24 cellular contexts compared by ENCODE assay signal in genomic region chr3:17479681-17480405, GRCh38.
DNase-seq lines count a peak whose midpoint lies in the region; ATAC-seq, FAIRE-seq and TF ChIP-seq lines count a peak whose summit lies in the region.
"Had no signal": no experiment of that assay in that cellular context is flagged by ENCODE, and none has a peak within 500 bp of the region (broad histone marks: within the 10 kb centered on the region; RNA-seq: fewer than 3 reads in every experiment).

No MANE protein-coding gene starts in this region.

- no peak overlapping the region for H2AFZ ChIP-seq in IMR-90 (replicated peaks; ENCODE audit: low read length, poor library complexity)
- H2AFZ ChIP-seq in smooth muscle cell (ENCODE audit: low read depth): no peak overlapping the region
- H2AFZ ChIP-seq: GM23338 had no signal

- TF ChIP-seq EP300 in A549 (IDR thresholded peaks at IDR 0.05): no peak

- H3K9me3 ChIP-seq in A549 (no peaks in the 10 kb centered on the region), IMR-90 (ENCODE audit: control insufficient read depth, insufficient read depth, low read length) (no peaks in the 10 kb centered on the region), kidney (ENCODE audit: control insufficient read depth in 1 of 2, low read length in 2 of 2) (no peaks in the 10 kb centered on the region), smooth muscle cell (replicated peaks; ENCODE audit: low read depth) (no peaks in the 10 kb centered on the region)
- H3K9me3 ChIP-seq: BE2C had no signal

- H3K18ac ChIP-seq in IMR-90 (ENCODE audit: low read depth, low read length): no peak overlapping the region

- H3K9ac ChIP-seq in IMR-90 (ENCODE audit: low read depth, low read length) (no peak overlapping the region), kidney (ENCODE audit: low read length in 2 of 2) (no peak overlapping the region), smooth muscle cell (ENCODE audit: low read depth) (no peak overlapping the region)

- H3K14ac ChIP-seq in IMR-90 (replicated peaks; ENCODE audit: low read depth, low read length): no peak overlapping the region

- H3K9me1 ChIP-seq in IMR-90 (ENCODE audit: insufficient read depth, low read length): no peaks in the 10 kb centered on the region

- no peaks in the 10 kb centered on the region for H3K79me2 ChIP-seq in smooth muscle cell (ENCODE audit: low read depth)

- DNase-seq in A549 (ENCODE audit: low read depth in 1 of 2, low spot score in 1 of 2) (no peak), IMR-90 (no peak), kidney (peak; percentile 53), smooth muscle cell (lab: John Stamatoyannopoulos, UW; ENCODE audit: unreplicated experiment) (no peak), G401 (ENCODE audit: low spot score) (no peak)
- no peak for DNase-seq in activated CD4-positive, alpha-beta memory T cell treated with anti-CD3 and anti-CD28 coated beads for 36 hours
- DNase-seq in activated CD8-positive, alpha-beta memory T cell treated with anti-CD3 and anti-CD28 coated beads, Interleukin-2, amount 50 U/mL, for 48 hours: no peak
- DNase-seq: ACHN; BE2C; C1 segment of cervical spinal cord; CD4-positive, CD25-positive, alpha-beta regulatory T cell; CD8-positive, alpha-beta memory T cell; COR-L47; DMS 273 treated with DMSO at 0.1 percent for 48 hours; DMS53; DND-41; EL; HFFc6 had no signal

- CTCF ChIA-PET in A549 (lab: Yijun Ruan, JAX): interaction anchor here (0.7 to 2.3 kb wide), 6 partner anchors 10 to 361 kb away, joined by 3 to 7 read pairs (median 3); no protein-coding TSS in a partner anchor
- CTCF ChIA-PET in IMR-90 (lab: Yijun Ruan, JAX): no interaction called here
- CTCF ChIA-PET in activated CD4-positive, alpha-beta memory T cell treated with anti-CD3 and anti-CD28 coated beads for 36 hours (lab: Charles Lee): interaction anchor here (1.1 kb wide), 1 partner anchor 362 kb away, joined by 4 read pairs; no protein-coding TSS in a partner anchor

- H2BK5ac ChIP-seq in IMR-90 (ENCODE audit: low read depth, low read length, poor library complexity, severe bottlenecking): no peak overlapping the region

- no peak overlapping the region for H4K91ac ChIP-seq in IMR-90 (ENCODE audit: insufficient read depth, low read depth, low read length)

- peak overlapping the region; percentile 9; the same call in 1 of the 2 replicates for H2AK5ac ChIP-seq in IMR-90 (ENCODE audit: low read depth, low read length)

- no peak overlapping the region for H2BK20ac ChIP-seq in IMR-90 (ENCODE audit: low read depth, low read length)

- H3K27me3 Mint-ChIP-seq in activated CD4-positive, alpha-beta memory T cell treated with anti-CD3 and anti-CD28 coated beads for 36 hours: no peaks in the 10 kb centered on the region
- H3K27me3 Mint-ChIP-seq: CD4-positive, CD25-positive, alpha-beta regulatory T cell; CD8-positive, alpha-beta memory T cell had no signal

- H3K4me2 ChIP-seq in A549 (no peak overlapping the region; the same call in 2 of the 3 replicates), IMR-90 (ENCODE audit: low read depth, low read length) (no peak overlapping the region), smooth muscle cell (no peak overlapping the region)
- H3K4me2 ChIP-seq: GM23338 had no signal

- H3K4me1 ChIP-seq in A549 (peaks cover 37% of the 10 kb centered on the region), IMR-90 (ENCODE audit: control insufficient read depth, insufficient read depth, low read length) (no peaks in the 10 kb centered on the region; the same call in 1 of the 2 replicates), kidney (ENCODE audit: control insufficient read depth in 1 of 2, insufficient read depth in 1 of 2, low read depth in 1 of 2, low read length in 2 of 2) (no peaks in the 10 kb centered on the region), smooth muscle cell (ENCODE audit: low read depth) (no peaks in the 10 kb centered on the region)
- H3K4me1 ChIP-seq: BE2C had no signal

- in situ Hi-C loops in IMR-90 (cut with MboI; ENCODE audit: low sequenced_read_pairs): no loop called here
- in situ Hi-C loops in G401 (cut with HindIII; ENCODE audit: low sequenced_read_pairs): no loop called here

- H3K79me1 ChIP-seq in IMR-90 (ENCODE audit: low read depth in 1 of 2, low read length in 2 of 2): no peaks in the 10 kb centered on the region; a peak in 1 of 4 replicates

- H2AK9ac ChIP-seq in IMR-90 (replicated peaks; ENCODE audit: low read depth, low read length, poor library complexity): no peak overlapping the region

- H3K36me3 Mint-ChIP-seq in activated CD4-positive, alpha-beta memory T cell treated with anti-CD3 and anti-CD28 coated beads for 36 hours: no peaks in the 10 kb centered on the region

- H3K23ac ChIP-seq in IMR-90 (ENCODE audit: low read depth, low read length): no peak overlapping the region

- H3K27ac Mint-ChIP-seq in activated CD4-positive, alpha-beta memory T cell treated with anti-CD3 and anti-CD28 coated beads for 36 hours: no peak overlapping the region
- H3K27ac Mint-ChIP-seq: CD4-positive, CD25-positive, alpha-beta regulatory T cell; GM23338 had no signal

- H3K4me3 Mint-ChIP-seq in activated CD4-positive, alpha-beta memory T cell treated with anti-CD3 and anti-CD28 coated beads for 36 hours: no peak overlapping the region
- H3K4me3 Mint-ChIP-seq: CD4-positive, CD25-positive, alpha-beta regulatory T cell; CD8-positive, alpha-beta memory T cell; GM23338; HFFc6 had no signal

- H2BK120ac ChIP-seq in IMR-90 (ENCODE audit: low read depth, low read length): no peak overlapping the region

- H2BK15ac ChIP-seq in IMR-90 (ENCODE audit: low read depth, low read length): no peak overlapping the region

- POLR2A ChIA-PET in A549 (lab: Yijun Ruan, JAX) (interaction anchor here (1.0 kb wide), 1 partner anchor 16 kb away, joined by 5 read pairs; no protein-coding TSS in a partner anchor), IMR-90 (lab: Charles Lee; ENCODE audit: unreplicated experiment) (no interaction called here)
- POLR2A ChIA-PET in activated CD4-positive, alpha-beta memory T cell treated with anti-CD3 and anti-CD28 coated beads for 36 hours (lab: Charles Lee): no interaction called here

- no TSS peak for BruUV-seq in IMR-90 (replicated peaks; lab: Mats Ljungman, UMichigan)

- 96% methylated on average over 15 of the region's 16 CpGs for WGBS in A549 (ENCODE audit: missing lambda C conversion rate)
- WGBS in IMR-90 (ENCODE audit: extremely low coverage in 2 of 2, insufficient read length in 1 of 2), 2 experiments: 100% methylated on average over 3 of the region's 16 CpGs; no CpG with 5 or more reads in 1 of the 2 experiments
- 98% methylated on average over 16 of the region's 16 CpGs for WGBS in smooth muscle cell (ENCODE audit: low lambda C conversion rate)

- TF ChIP-seq RAD21 in A549 (conservative IDR thresholded peaks at IDR 0.05 in 1 of 2, IDR thresholded peaks at IDR 0.05 in 1 of 2): no peak
- no peak for TF ChIP-seq RAD21 in IMR-90 (IDR thresholded peaks at IDR 0.05; ENCODE audit: low read length)

- TF ChIP-seq CTCF in A549 (IDR thresholded peaks at IDR 0.05): no peak
- TF ChIP-seq CTCF in IMR-90 (conservative IDR thresholded peaks at IDR 0.05; ENCODE audit: low read depth, low read length): no peak
- TF ChIP-seq CTCF in kidney (IDR thresholded peaks at IDR 0.05; ENCODE audit: borderline replicate concordance, extremely low read depth, insufficient read depth): no peak
- TF ChIP-seq CTCF in smooth muscle cell (IDR thresholded peaks at IDR 0.05; ENCODE audit: borderline replicate concordance, insufficient read depth, poor library complexity, severe bottlenecking): no peak

- H4K20me1 ChIP-seq in IMR-90 (ENCODE audit: insufficient read depth, low read length): no peaks in the 10 kb centered on the region
- H4K20me1 ChIP-seq in smooth muscle cell (ENCODE audit: low read depth): no peaks in the 10 kb centered on the region

- no peak overlapping the region for H4K8ac ChIP-seq in IMR-90 (ENCODE audit: low read depth in 2 of 2, low read length in 2 of 2)

- H3K36me3 ChIP-seq in IMR-90 (ENCODE audit: control insufficient read depth, insufficient read depth, low read length) (no peaks in the 10 kb centered on the region), kidney (ENCODE audit: control insufficient read depth in 1 of 2, insufficient read depth in 2 of 2, low read length in 2 of 2) (no peaks in the 10 kb centered on the region), smooth muscle cell (ENCODE audit: low read depth) (no peaks in the 10 kb centered on the region)
- H3K36me3 ChIP-seq: BE2C had no signal

- no peak overlapping the region for H3K56ac ChIP-seq in IMR-90 (ENCODE audit: extremely low read depth, insufficient read depth, low read length)

- dilution Hi-C loops in IMR-90 (cut with HindIII; ENCODE audit: low sequenced_read_pairs, unreplicated experiment): no loop called here

- H3K27me3 ChIP-seq in IMR-90 (ENCODE audit: control insufficient read depth, insufficient read depth, low read length) (no peaks in the 10 kb centered on the region), smooth muscle cell (ENCODE audit: low read depth) (no peaks in the 10 kb centered on the region)
- H3K27me3 ChIP-seq: BE2C had no signal

- FAIRE-seq in A549 (lab: Jason Lieb, UNC) (no peak), kidney (lab: Jason Lieb, UNC) (no peak)
- FAIRE-seq: G401.6, GM12891, H54 had no signal

- peak overlapping the region; percentile 43 to 78; a peak in 5 of 6 replicates for H3K27ac ChIP-seq in A549
- H3K27ac ChIP-seq in IMR-90 (ENCODE audit: insufficient read depth, low read length): no peak overlapping the region
- H3K27ac ChIP-seq in kidney (ENCODE audit: low read depth in 2 of 2, low read length in 2 of 2): no peak overlapping the region
- peak overlapping the region; percentile 57 for H3K27ac ChIP-seq in smooth muscle cell (ENCODE audit: low read depth)

- H3K4me3 ChIP-seq in A549 (no peak overlapping the region), IMR-90 (ENCODE audit: insufficient read depth, low read depth, low read length) (no peak overlapping the region), kidney (ENCODE audit: low read length in 2 of 2) (no peak overlapping the region), smooth muscle cell (no peak overlapping the region)
- H3K4me3 ChIP-seq: GM23338 had no signal

- no peaks in the 10 kb centered on the region for H3K9me3 Mint-ChIP-seq in activated CD4-positive, alpha-beta memory T cell treated with anti-CD3 and anti-CD28 coated beads for 36 hours
- H3K9me3 Mint-ChIP-seq: CD4-positive, CD25-positive, alpha-beta regulatory T cell; CD8-positive, alpha-beta memory T cell; HFFc6 had no signal

- H4K5ac ChIP-seq in IMR-90 (ENCODE audit: low read depth, low read length): no peak overlapping the region

- no peaks in the 10 kb centered on the region for H3F3A ChIP-seq in smooth muscle cell (ENCODE audit: low read depth)

- intact Hi-C loops in IMR-90 (cut with micrococcal nuclease): loop anchor here (5.0 kb wide), 1 partner anchor 262 kb away; the partner anchor contains the start of gene TBC1D5
- intact Hi-C loops in kidney (cut with DNase I): no loop called here
- intact Hi-C loops in activated CD4-positive, alpha-beta memory T cell treated with anti-CD3 and anti-CD28 coated beads for 36 hours (cut with micrococcal nuclease): no loop called here

- H3K4me1 Mint-ChIP-seq in activated CD4-positive, alpha-beta memory T cell treated with anti-CD3 and anti-CD28 coated beads for 36 hours (ENCODE audit: low read depth): no peaks in the 10 kb centered on the region

- no peak; a peak in 1 of 6 replicates for ATAC-seq in A549
- ATAC-seq in IMR-90 (ENCODE audit: low read depth): no peak
- no peak for ATAC-seq in GM18861 (IDR thresholded peaks at IDR 0.05; ENCODE audit: unreplicated experiment)
- ATAC-seq: GM23338, HCT116 had no signal

- no peak overlapping the region for H3K4ac ChIP-seq in IMR-90 (ENCODE audit: low read depth, low read length)

- TF ChIP-seq POLR2A in A549 (IDR thresholded peaks at IDR 0.05; ENCODE audit: low read length): no peak
- TF ChIP-seq POLR2A in IMR-90 (IDR thresholded peaks at IDR 0.05; ENCODE audit: low read depth, low read length): no peak

Comparison
In these comparisons a context has a peak if more than half of its experiments do, and no peak if none do; other contexts are left out.
1. H3K27ac ChIP-seq: peak in A549 (2 of 2) and smooth muscle cell (single experiment); none in IMR-90 (single experiment) and kidney (0 of 2).